In genomic region chr15:70362911-70363310, GRCh38 we compare ENCODE assay signal across 9 cellular contexts.
DNase-seq lines count a peak whose midpoint lies in the region; ATAC-seq, FAIRE-seq and TF ChIP-seq lines count a peak whose summit lies in the region.
"Had no signal": no experiment of that assay in that cellular context is flagged by ENCODE, and none has a peak within 500 bp of the region (broad histone marks: within the 10 kb centered on the region; RNA-seq: fewer than 3 reads in every experiment).

No MANE protein-coding gene starts in this region.

- intact Hi-C loops in lower lobe of right lung (cut with DNase I), result no loop called here

- TF ChIP-seq CTCF in bronchial epithelial cell (IDR thresholded peaks at IDR 0.05; ENCODE audit: insufficient read depth, low read length, severe bottlenecking) (peak; percentile 65), lower lobe of right lung (IDR thresholded peaks at IDR 0.05) (peak; percentile 79)

- DNase-seq in D341Med (ENCODE audit: low spot score) (peak; percentile 89), Kasumi-1 (lab: John Stamatoyannopoulos, UW) (peak; percentile 27 to 36), bronchial epithelial cell (ENCODE audit: low read depth) (no peak), lower lobe of right lung (no peak), DMS79 treated with DMSO at 0.1 percent for 48 hours (lab: John Stamatoyannopoulos, UW) (no peak)
- DNase-seq in stimulated activated CD4-positive, alpha-beta T cell treated with anti-CD3 and anti-CD28 coated beads, Interleukin-4, amount 100 ng/mL, for 1 hour, result no peak

- ATAC-seq in lower lobe of right lung (peak; percentile 72 to 81), HG02870 (IDR thresholded peaks at IDR 0.05; ENCODE audit: unreplicated experiment) (no peak), HG03571 (IDR thresholded peaks at IDR 0.05; ENCODE audit: unreplicated experiment) (no peak)

- H3K4me3 ChIP-seq in bronchial epithelial cell (ENCODE audit: low read depth, low read length) (no peak overlapping the region), lower lobe of right lung (no peak overlapping the region)

- no peaks in the 10 kb centered on the region for H3K36me3 ChIP-seq in bronchial epithelial cell (ENCODE audit: control insufficient read depth, insufficient read depth, low read length)
- no peaks in the 10 kb centered on the region for H3K36me3 ChIP-seq in lower lobe of right lung

- no peak for FAIRE-seq in bronchial epithelial cell (lab: Jason Lieb, UNC)

- no peaks in the 10 kb centered on the region for H3K4me1 ChIP-seq in lower lobe of right lung

- H3K27me3 ChIP-seq in bronchial epithelial cell (ENCODE audit: control insufficient read depth, insufficient read depth, low read length), result peaks cover 4% of the 10 kb centered on the region
- no peaks in the 10 kb centered on the region for H3K27me3 ChIP-seq in lower lobe of right lung (ENCODE audit: low read depth)

- H3K27ac ChIP-seq in lower lobe of right lung, result no peak overlapping the region
- H3K27ac ChIP-seq: epithelial cell of prostate had no signal

- no peaks in the 10 kb centered on the region for H3K9me3 ChIP-seq in lower lobe of right lung

Comparison
In these comparisons a context has a peak if more than half of its experiments do, and no peak if none do; other contexts are left out.
1. DNase-seq: peak in D341Med (single experiment) and Kasumi-1 (2 of 2); none in bronchial epithelial cell (single experiment), lower lobe of right lung (single experiment), DMS79 treated with DMSO at 0.1 percent for 48 hours (single experiment) and stimulated activated CD4-positive, alpha-beta T cell treated with anti-CD3 and anti-CD28 coated beads, Interleukin-4, amount 100 ng/mL, for 1 hour (single experiment).
2. ATAC-seq: peak in lower lobe of right lung (2 of 2); none in HG02870 (single experiment) and HG03571 (single experiment).